In genomic region chr19:45446295-45446694, GRCh38 we compare ENCODE assay signal across 8 cellular contexts. TPM values are rescaled to one million over a fixed set of nuclear protein-coding genes. Genes with fewer than 3 reads are reported as not detected.
A peak's percentile ranks its signal among the peaks of the same experiment; 100 is the strongest.
DNase-seq lines count a peak whose midpoint lies in the region; ATAC-seq and TF ChIP-seq lines count a peak whose summit lies in the region.

No MANE protein-coding gene starts in this region.

- in situ Hi-C loops in ACHN (cut with HindIII; ENCODE audit: low pct_ligation_motif_present, low pct_unique_long_range_greater_than_20kb, low sequenced_read_pairs) = no loop called here

- POLR2A ChIA-PET in GM10248 (lab: Yijun Ruan, JAX) = interaction anchor here (0.8 to 1.5 kb wide), 2 partner anchors 21 to 32 kb away, joined by 3 to 4 read pairs; partner anchors contain the start of gene FOSB

- TF ChIP-seq CTCF in GM10248 (IDR thresholded peaks at IDR 0.05; ENCODE audit: control extremely low read depth, extremely low read depth, low read depth, missing control alignments) (peak; percentile 58), fibroblast of pulmonary artery (IDR thresholded peaks at IDR 0.05; ENCODE audit: low read length, missing control alignments) (peak; percentile 53)

- no peak overlapping the region for H3K27ac ChIP-seq in substantia nigra (ENCODE audit: low read depth, low read length, poor library complexity, severe bottlenecking)

- CTCF ChIA-PET in GM10248 (lab: Yijun Ruan, JAX) = interaction anchor here (0.8 to 8.7 kb wide), 12 partner anchors 10 to 53 kb away, joined by 3 to 87 read pairs (median 4); partner anchors contain the start of gene FOSB

- no peak overlapping the region for H3K4me3 ChIP-seq in fibroblast of pulmonary artery (replicated peaks; ENCODE audit: low read depth, low read length)

- DNase-seq in ACHN (peak; percentile 58), GM10248 (ENCODE audit: extremely low spot score) (peak; percentile 46), RPMI7951 (ENCODE audit: low read depth) (peak; percentile 50), fibroblast of pulmonary artery (ENCODE audit: low read depth) (peak; percentile 71), NCI-H446 (lab: John Stamatoyannopoulos, UW) (no peak), NCI-H510A treated with DMSO at 0.1 percent for 48 hours (lab: John Stamatoyannopoulos, UW) (no peak), substantia nigra (lab: John Stamatoyannopoulos, UW) (no peak)

- ATAC-seq in GM21528 (IDR thresholded peaks at IDR 0.05; ENCODE audit: low FRiP score, unreplicated experiment) = no peak

RNA-seq across cellular contexts. Expression of gene FOSB, which starts 21.5 kb away (rescaled TPM):
- total RNA-seq in RPMI7951 (2014; rRNA removed; shearing (Covaris generic)) = 0.96 and 1.6 TPM in 2 replicates

RNA-seq across cellular contexts. Expression of gene ERCC1, which starts 22.6 kb away (rescaled TPM):
- total RNA-seq in RPMI7951 (2014; rRNA removed; shearing (Covaris generic)) = 138 and 144 TPM in 2 replicates

RNA-seq across cellular contexts. Expression of gene POLR1G, which starts 39.9 kb away (rescaled TPM):
- 6.2 and 9.0 TPM in 2 replicates for total RNA-seq in RPMI7951 (2014; rRNA removed; shearing (Covaris generic))

RNA-seq across cellular contexts. Expression of gene PPP1R13L, which starts 41.4 kb away (rescaled TPM):
- total RNA-seq in RPMI7951 (2014; rRNA removed; shearing (Covaris generic)) = 4.5 and 5.3 TPM in 2 replicates

RNA-seq across cellular contexts. Expression of gene RTN2, which starts 50.6 kb away (rescaled TPM):
- total RNA-seq in RPMI7951 (2014; rRNA removed; shearing (Covaris generic)) = 12.9 TPM in 2 replicates

Comparison
In these comparisons a context has a peak if more than half of its experiments do, and no peak if none do; other contexts are left out.
1. DNase-seq: peak in ACHN (single experiment), GM10248 (single experiment), RPMI7951 (single experiment) and fibroblast of pulmonary artery (single experiment); none in NCI-H446 (0 of 2), NCI-H510A treated with DMSO at 0.1 percent for 48 hours (single experiment) and substantia nigra (0 of 49).